8 cellular contexts compared by ENCODE assay signal in genomic region chr3:69161587-69162196, GRCh38. TPM values are rescaled to one million over a fixed set of nuclear protein-coding genes. Genes with fewer than 3 reads are reported as not detected.
DNase-seq lines count a peak whose midpoint lies in the region; ATAC-seq and TF ChIP-seq lines count a peak whose summit lies in the region.

No MANE protein-coding gene starts in this region.

- no peak overlapping the region for H3K4me3 ChIP-seq in cardiac muscle cell
- no peak overlapping the region for H3K4me3 ChIP-seq in psoas muscle

- TF ChIP-seq CTCF in cardiac muscle cell (IDR thresholded peaks at IDR 0.05; ENCODE audit: low read depth, low read length) (peak; percentile 92), psoas muscle (IDR thresholded peaks at IDR 0.05) (peak; percentile 95)

- ATAC-seq in psoas muscle: peak; percentile 75 to 92 (median 82)
- no peak for ATAC-seq in GM21786 (IDR thresholded peaks at IDR 0.05; ENCODE audit: unreplicated experiment)

- H3K27ac ChIP-seq in cardiac muscle cell (no peak overlapping the region), psoas muscle (no peak overlapping the region)

- H3K27me3 ChIP-seq in cardiac muscle cell (no peaks in the 10 kb centered on the region), psoas muscle (ENCODE audit: insufficient read depth in 3 of 3, low read length in 2 of 3) (no peaks in the 10 kb centered on the region)

- intact Hi-C loops in psoas muscle (cut with DNase I): loop anchor here (1.0 to 5.0 kb wide), 5 partner anchors 145 to 511 kb away; no protein-coding TSS in a partner anchor

- 24 to 29% (median 25%) methylated on average over 4 of the region's 4 CpGs for WGBS in psoas muscle, 3 donors

- H3K36me3 ChIP-seq in cardiac muscle cell: no peaks in the 10 kb centered on the region
- no peaks in the 10 kb centered on the region for H3K36me3 ChIP-seq in psoas muscle (ENCODE audit: insufficient read depth in 1 of 2, low read depth in 1 of 2)

- H3K9me3 ChIP-seq in cardiac muscle cell (ENCODE audit: low read depth) (no peaks in the 10 kb centered on the region), psoas muscle (no peaks in the 10 kb centered on the region)

- DNase-seq in NCI-H1436 (lab: John Stamatoyannopoulos, UW): peak; percentile 32
- DNase-seq in NCI-H1436 treated with DMSO at 0.1 percent for 48 hours (lab: John Stamatoyannopoulos, UW): no peak
- DNase-seq in HCEC 1CT: peak; percentile 56
- peak; percentile 32 for DNase-seq in NCI-H748 (lab: John Stamatoyannopoulos, UW; ENCODE audit: unreplicated experiment)
- peak; percentile 12 for DNase-seq in activated naive CD4-positive, alpha-beta T cell treated with anti-CD3 and anti-CD28 coated beads, Interleukin-2, amount 50 U/mL, for 16 hours
- peak; percentile 66 to 71 for DNase-seq in cardiac muscle cell (ENCODE audit: low read depth in 1 of 2, low spot score in 1 of 2)
- DNase-seq in psoas muscle: no peak

- no peaks in the 10 kb centered on the region for H3K4me1 ChIP-seq in cardiac muscle cell (ENCODE audit: low read depth)
- H3K4me1 ChIP-seq in psoas muscle: no peaks in the 10 kb centered on the region

RNA-seq across cellular contexts. Expression of gene LMOD3, which starts 39.3 kb away (rescaled TPM):
- total RNA-seq in cardiac muscle cell (0.11 and 0.18 TPM in 2 replicates), psoas muscle (100 to 1,000 TPM; 127 to 258 (median 174) TPM)
- polyA plus RNA-seq in cardiac muscle cell (0.22 and 0.61 TPM in 2 replicates), psoas muscle (100 to 1,000 TPM in 2 of 3 donors, 1 to 10 TPM in 1; 9.0 to 133 (median 129) TPM)

Comparison
In these comparisons a context has a peak if more than half of its experiments do, and no peak if none do; other contexts are left out.
1. DNase-seq: peak in NCI-H1436 (single experiment), HCEC 1CT (single experiment), NCI-H748 (single experiment), activated naive CD4-positive, alpha-beta T cell treated with anti-CD3 and anti-CD28 coated beads, Interleukin-2, amount 50 U/mL, for 16 hours (single experiment) and cardiac muscle cell (2 of 2); none in NCI-H1436 treated with DMSO at 0.1 percent for 48 hours (single experiment) and psoas muscle (0 of 2).
2. RNA of gene LMOD3, which starts 39.3 kb away (total RNA-seq): 127 to 258 TPM in psoas muscle; 0.11 to 0.18 TPM in cardiac muscle cell; every median in the first group is over 100 times any median in the second.